Comparison of ENCODE assay signal across 1 cellular context in the genomic region with DNA sequence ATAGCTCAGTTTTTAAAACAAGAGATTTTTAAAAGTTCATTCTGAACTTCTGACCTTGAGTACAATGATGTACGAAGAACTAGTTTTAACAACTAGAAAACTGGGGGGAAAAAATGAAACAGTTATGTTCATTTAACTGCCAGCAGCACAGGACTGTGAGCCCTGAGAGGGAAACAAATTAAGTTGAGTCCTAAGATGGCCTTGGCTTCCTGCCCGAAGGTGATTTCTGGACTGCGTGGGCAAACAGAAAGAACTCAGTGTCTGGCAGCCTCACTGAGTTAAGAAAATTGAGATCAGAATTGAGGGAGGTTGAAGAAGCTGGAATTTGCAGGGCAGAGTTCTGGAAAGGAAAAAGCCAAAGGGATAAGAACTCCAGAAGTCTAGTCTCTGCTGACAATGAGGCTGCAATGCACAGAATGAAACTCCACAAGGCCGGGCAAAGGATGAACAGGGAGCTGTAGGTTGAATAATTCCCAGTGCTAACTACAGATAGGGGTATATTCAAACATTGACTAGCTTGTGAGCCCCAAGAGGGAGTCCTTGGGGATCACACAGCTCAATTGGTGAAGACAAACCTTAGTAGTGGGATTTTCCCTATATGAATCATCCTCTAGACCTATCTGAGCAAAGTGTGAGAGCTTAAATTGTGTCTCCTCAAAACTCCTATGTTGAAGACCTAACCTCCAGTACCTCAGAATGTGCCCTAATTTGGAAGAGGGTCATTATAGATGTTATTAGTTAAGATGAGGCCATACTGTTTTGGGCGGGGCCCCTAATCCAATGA.
TF ChIP-seq lines count a peak whose summit lies in the region.

No MANE protein-coding gene starts in this region.

TF ChIP-seq in HepG2, 621 proteins besides CTCF, POLR2A, EP300 and RAD21:
- TF ChIP-seq, protein P1, sequence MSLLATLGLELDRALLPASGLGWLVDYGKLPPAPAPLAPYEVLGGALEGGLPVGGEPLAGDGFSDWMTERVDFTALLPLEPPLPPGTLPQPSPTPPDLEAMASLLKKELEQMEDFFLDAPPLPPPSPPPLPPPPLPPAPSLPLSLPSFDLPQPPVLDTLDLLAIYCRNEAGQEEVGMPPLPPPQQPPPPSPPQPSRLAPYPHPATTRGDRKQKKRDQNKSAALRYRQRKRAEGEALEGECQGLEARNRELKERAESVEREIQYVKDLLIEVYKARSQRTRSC (CRISPR knock-in tag; IDR thresholded peaks at IDR 0.05; ENCODE audit: low read depth), result no peak
- TF ChIP-seq, protein P2, sequence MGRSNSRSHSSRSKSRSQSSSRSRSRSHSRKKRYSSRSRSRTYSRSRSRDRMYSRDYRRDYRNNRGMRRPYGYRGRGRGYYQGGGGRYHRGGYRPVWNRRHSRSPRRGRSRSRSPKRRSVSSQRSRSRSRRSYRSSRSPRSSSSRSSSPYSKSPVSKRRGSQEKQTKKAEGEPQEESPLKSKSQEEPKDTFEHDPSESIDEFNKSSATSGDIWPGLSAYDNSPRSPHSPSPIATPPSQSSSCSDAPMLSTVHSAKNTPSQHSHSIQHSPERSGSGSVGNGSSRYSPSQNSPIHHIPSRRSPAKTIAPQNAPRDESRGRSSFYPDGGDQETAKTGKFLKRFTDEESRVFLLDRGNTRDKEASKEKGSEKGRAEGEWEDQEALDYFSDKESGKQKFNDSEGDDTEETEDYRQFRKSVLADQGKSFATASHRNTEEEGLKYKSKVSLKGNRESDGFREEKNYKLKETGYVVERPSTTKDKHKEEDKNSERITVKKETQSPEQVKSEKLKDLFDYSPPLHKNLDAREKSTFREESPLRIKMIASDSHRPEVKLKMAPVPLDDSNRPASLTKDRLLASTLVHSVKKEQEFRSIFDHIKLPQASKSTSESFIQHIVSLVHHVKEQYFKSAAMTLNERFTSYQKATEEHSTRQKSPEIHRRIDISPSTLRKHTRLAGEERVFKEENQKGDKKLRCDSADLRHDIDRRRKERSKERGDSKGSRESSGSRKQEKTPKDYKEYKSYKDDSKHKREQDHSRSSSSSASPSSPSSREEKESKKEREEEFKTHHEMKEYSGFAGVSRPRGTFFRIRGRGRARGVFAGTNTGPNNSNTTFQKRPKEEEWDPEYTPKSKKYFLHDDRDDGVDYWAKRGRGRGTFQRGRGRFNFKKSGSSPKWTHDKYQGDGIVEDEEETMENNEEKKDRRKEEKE (IDR thresholded peaks at IDR 0.05), result no peak
- TF ChIP-seq ZNF329 (CRISPR knock-in tag; IDR thresholded peaks at IDR 0.05; ENCODE audit: low read depth) (no peak), STAG1 (CRISPR knock-in tag; IDR thresholded peaks at IDR 0.05) (no peak)
